ENCODE assay signal across 20 cellular contexts in genomic region chr1:202165942-202166843, GRCh38. TPM values are rescaled to one million over a fixed set of nuclear protein-coding genes. Genes with fewer than 3 reads are reported as not detected.
DNase-seq lines count a peak whose midpoint lies in the region; ATAC-seq, FAIRE-seq and TF ChIP-seq lines count a peak whose summit lies in the region.
"Had no signal": no experiment of that assay in that cellular context is flagged by ENCODE, and none has a peak within 500 bp of the region (broad histone marks: within the 10 kb centered on the region; RNA-seq: fewer than 3 reads in every experiment).

No MANE protein-coding gene starts in this region.

- H3K4me1 ChIP-seq in GM12878 (ENCODE audit: control insufficient read depth, insufficient read depth, low read length), result peaks cover 48% of the 10 kb centered on the region
- H3K4me1 ChIP-seq in neuronal stem cell (ENCODE audit: control insufficient read depth in 2 of 2, insufficient read depth in 1 of 2, low read depth in 1 of 2, low read length in 2 of 2), result peaks cover 13 to 19% of the 10 kb centered on the region in 2 donors

- H2BK15ac ChIP-seq in neuronal stem cell (ENCODE audit: low read length), result peak overlapping the region; percentile 73

- H3K4ac ChIP-seq in neuronal stem cell (ENCODE audit: low read length), result no peak overlapping the region

- H3K23ac ChIP-seq in neuronal stem cell (ENCODE audit: low read depth, low read length, poor library complexity), result peak overlapping the region; percentile 59

- H4K91ac ChIP-seq in neuronal stem cell (ENCODE audit: low read depth, low read length, poor library complexity), result no peak overlapping the region

- no peak for FAIRE-seq in GM12878 (lab: Jason Lieb, UNC)
- FAIRE-seq: colon, endothelial cell of umbilical vein, frontal cortex had no signal

- H3K4me3 ChIP-seq in GM12878 (no peak overlapping the region), neuronal stem cell (ENCODE audit: low read length in 2 of 2) (no peak overlapping the region)
- H3K4me3 ChIP-seq: Peyer's patch, spleen had no signal

- no peaks in the 10 kb centered on the region for H3K36me3 ChIP-seq in KOPT-K1 (ENCODE audit: insufficient read depth, low read length)
- H3K36me3 ChIP-seq in GM12878 (ENCODE audit: control insufficient read depth in 2 of 2, insufficient read depth in 2 of 2, low read length in 1 of 2), result no peaks in the 10 kb centered on the region
- H3K36me3 ChIP-seq in neuronal stem cell (replicated peaks in 1 of 2; ENCODE audit: control insufficient read depth in 2 of 2, insufficient read depth in 2 of 2, low read length in 2 of 2), result no peaks in the 10 kb centered on the region
- H3K36me3 ChIP-seq: Peyer's patch, spleen, upper lobe of left lung had no signal

- no peak for TF ChIP-seq EP300 in GM12878 (IDR thresholded peaks at IDR 0.05; ENCODE audit: borderline replicate concordance in 1 of 2, control insufficient read depth in 1 of 2, low read depth in 2 of 2, low read length in 2 of 2)

- no peak for TF ChIP-seq RAD21 in GM12878 (IDR thresholded peaks at IDR 0.05; ENCODE audit: insufficient read depth, low read depth, low read length)

- TF ChIP-seq POLR2A in GM12878 (IDR thresholded peaks at IDR 0.05; ENCODE audit: low read depth, low read length), result no peak

- H3K9me3 ChIP-seq in KOPT-K1 (ENCODE audit: insufficient read depth, low read length, poor library complexity, severe bottlenecking), result no peaks in the 10 kb centered on the region
- H3K9me3 ChIP-seq in GM12878 (replicated peaks; ENCODE audit: control insufficient read depth, insufficient read depth, low read length), result no peaks in the 10 kb centered on the region
- H3K9me3 ChIP-seq in neuronal stem cell (replicated peaks in 1 of 2; ENCODE audit: control insufficient read depth in 2 of 2, insufficient read depth in 1 of 2, low read depth in 1 of 2, low read length in 2 of 2), result no peaks in the 10 kb centered on the region
- H3K9me3 ChIP-seq: Peyer's patch, spleen, upper lobe of left lung had no signal

- WGBS in GM12878 (ENCODE audit: insufficient coverage, insufficient replicate concordance, low lambda C conversion rate, missing lambda C conversion rate), result 76% methylated on average over 9 of the region's 9 CpGs
- no CpG with 5 or more reads among the region's 9 CpGs for WGBS in neuronal stem cell (ENCODE audit: extremely low coverage in 2 of 2, insufficient read length in 2 of 2, insufficient replicate concordance in 1 of 2), 2 donors

- in situ Hi-C loops in GM12878 (cut with MboI), result no loop called here

- no peak for TF ChIP-seq CTCF in GM12878 (IDR thresholded peaks at IDR 0.05 in 2 of 3, conservative IDR thresholded peaks at IDR 0.05 in 1 of 3; ENCODE audit: control insufficient read depth in 2 of 3, extremely low read depth in 1 of 3, insufficient read depth in 1 of 3, low read depth in 3 of 3, low read length in 3 of 3)

- H3K27ac Mint-ChIP-seq in T-helper 2 cell treated with Interferon-gamma antibody and Interleukin-4, amounts not matched to agents 5 μg/mL and 100 μg/mL, for 36 hours, result peak overlapping the region; percentile 98
- H3K27ac Mint-ChIP-seq: CD14-positive monocyte had no signal

- no peaks in the 10 kb centered on the region for H4K20me1 ChIP-seq in GM12878 (ENCODE audit: control insufficient read depth, insufficient read depth)

- H2BK5ac ChIP-seq in neuronal stem cell (ENCODE audit: low read length), result no peak overlapping the region

- H3K9ac ChIP-seq in GM12878 (ENCODE audit: control insufficient read depth, insufficient read depth, low read length) (no peak overlapping the region), neuronal stem cell (ENCODE audit: low read depth, low read length, poor library complexity) (peak overlapping the region; percentile 30)

- H3K4me1 Mint-ChIP-seq in T-helper 2 cell treated with Interferon-gamma antibody and Interleukin-4, amounts not matched to agents 5 μg/mL and 100 μg/mL, for 36 hours (ENCODE audit: low read depth), result peaks cover 52% of the 10 kb centered on the region

- no peaks in the 10 kb centered on the region for H3K27me3 Mint-ChIP-seq in T-helper 2 cell treated with Interferon-gamma antibody and Interleukin-4, amounts not matched to agents 5 μg/mL and 100 μg/mL, for 36 hours (ENCODE audit: low read depth)

- H3K36me3 Mint-ChIP-seq in T-helper 2 cell treated with Interferon-gamma antibody and Interleukin-4, amounts not matched to agents 5 μg/mL and 100 μg/mL, for 36 hours (ENCODE audit: low read depth), result no peaks in the 10 kb centered on the region
- H3K36me3 Mint-ChIP-seq: CD14-positive monocyte had no signal

- H3K79me2 ChIP-seq in GM12878 (ENCODE audit: control insufficient read depth, insufficient read depth, low read length), result peaks cover 3% of the 10 kb centered on the region

- H3K27ac ChIP-seq in KOPT-K1 (ENCODE audit: low read depth, low read length, poor library complexity, severe bottlenecking) (peak overlapping the region; percentile 99), GM12878 (ENCODE audit: control insufficient read depth, insufficient read depth) (no peak overlapping the region), neuronal stem cell (replicated peaks; ENCODE audit: low read length) (no peak overlapping the region)
- H3K27ac ChIP-seq: upper lobe of left lung had no signal

- H3K4me2 ChIP-seq in GM12878 (ENCODE audit: control insufficient read depth, insufficient read depth) (peak overlapping the region; percentile 71; the same call in 1 of the 2 replicates), neuronal stem cell (ENCODE audit: insufficient read depth, low read length, poor library complexity, severe bottlenecking) (no peak overlapping the region)

- peak overlapping the region; percentile 100 for H3K4me3 Mint-ChIP-seq in T-helper 2 cell treated with Interferon-gamma antibody and Interleukin-4, amounts not matched to agents 5 μg/mL and 100 μg/mL, for 36 hours
- H3K4me3 Mint-ChIP-seq: CD14-positive monocyte had no signal

- H4K8ac ChIP-seq in neuronal stem cell (ENCODE audit: low read depth, low read length), result no peak overlapping the region

- no peaks in the 10 kb centered on the region for H3K79me1 ChIP-seq in neuronal stem cell (ENCODE audit: low read depth, low read length)

- POLR2A ChIA-PET in GM12878 (lab: Charles Lee), result interaction anchor here (0.6 to 1.3 kb wide), 3 partner anchors 12 to 176 kb away, joined by 3 to 5 read pairs (median 3); partner anchors contain the start of gene UBE2T

- H3K9me3 Mint-ChIP-seq in T-helper 2 cell treated with Interferon-gamma antibody and Interleukin-4, amounts not matched to agents 5 μg/mL and 100 μg/mL, for 36 hours, result no peaks in the 10 kb centered on the region
- H3K9me3 Mint-ChIP-seq: CD14-positive monocyte had no signal

- H3K27me3 ChIP-seq in GM12878 (replicated peaks in 1 of 2; ENCODE audit: control insufficient read depth in 2 of 2, insufficient read depth in 2 of 2, low read length in 1 of 2) (no peaks in the 10 kb centered on the region), neuronal stem cell (ENCODE audit: control insufficient read depth in 3 of 3, insufficient read depth in 3 of 3, low read depth in 1 of 3, low read length in 3 of 3) (peaks cover 0 to 63% (median 0%) of the 10 kb centered on the region in 3 experiments)
- H3K27me3 ChIP-seq: Peyer's patch, spleen, upper lobe of left lung had no signal

- no peak for DNase-seq in T-helper 2 cell treated with Interferon-gamma antibody and Interleukin-4, amounts not matched to agents 5 μg/mL and 100 μg/mL, for 36 hours (ENCODE audit: low spot score)
- DNase-seq in T-helper 2 cell (no peak), GM12878 (ENCODE audit: low read depth, low spot score) (no peak), neuronal stem cell (ENCODE audit: low spot score) (no peak), NCI-H1694 (lab: John Stamatoyannopoulos, UW) (no peak), H4 (ENCODE audit: low spot score) (no peak), DMS79 (lab: John Stamatoyannopoulos, UW) (no peak)
- DNase-seq: 8988T, aorta, NCI-H1105, NCI-H82, spleen had no signal

- H2AFZ ChIP-seq in GM12878 (ENCODE audit: control insufficient read depth, low read depth, low read length), result no peak overlapping the region
- no peak overlapping the region for H2AFZ ChIP-seq in neuronal stem cell (ENCODE audit: low read length)

- BruUV-seq in GM12878 (replicated peaks; lab: Mats Ljungman, UMichigan), result no TSS peak

- no peak for ATAC-seq in GM12878

- H3K14ac ChIP-seq in neuronal stem cell (ENCODE audit: low read length), result peak overlapping the region; percentile 41

- H2AK5ac ChIP-seq in neuronal stem cell (ENCODE audit: low read depth, low read length), result peak overlapping the region; percentile 79

- SMC1A ChIA-PET in GM12878 (lab: Charles Lee; ENCODE audit: uncharacterized antibody, unreplicated experiment), result interaction anchor here (0.6 to 2.4 kb wide), 9 partner anchors 11 to 158 kb away, joined by 3 to 21 read pairs (median 3); partner anchors contain the start of gene ELF3

- intact Hi-C loops in GM12878 (cut with micrococcal nuclease; ENCODE audit: unreplicated experiment), result no loop called here

- CTCF ChIA-PET in GM12878 (lab: Yijun Ruan, JAX), result interaction anchor here (1.0 to 9.2 kb wide), 8 partner anchors 8 to 150 kb away, joined by 3 to 171 read pairs (median 9); partner anchors contain the start of gene LGR6

- H2BK120ac ChIP-seq in neuronal stem cell (ENCODE audit: low read depth, low read length), result peak overlapping the region; percentile 43

- H3K18ac ChIP-seq in neuronal stem cell (ENCODE audit: low read length), result peak overlapping the region; percentile 90

- RAD21 ChIA-PET in GM12878 (lab: Charles Lee; ENCODE audit: unreplicated experiment), result interaction anchor here (0.7 to 2.4 kb wide), 6 partner anchors 9 to 164 kb away, joined by 3 to 12 read pairs (median 4); no protein-coding TSS in a partner anchor

- H2BK12ac ChIP-seq in neuronal stem cell (ENCODE audit: low read length), result no peak overlapping the region

RNA-seq across cellular contexts. Expression of gene PTPN7, which starts 5.8 kb away (rescaled TPM):
- 135 and 145 TPM in 2 replicates for total RNA-seq in GM12878 (2013; cell fraction: nucleolus; rRNA removed)
- total RNA-seq in GM12878 (2014; rRNA removed) (95.2 and 111 TPM in 2 replicates), GM12878 (2014; rRNA removed; fragmentation: Illumina TruSeq; extraction: Trizol) (61.6 and 78.5 TPM in 2 replicates), GM12878 (2021) (99.8 and 102 TPM in 2 replicates)
- polyA plus RNA-seq in GM12878 (2011; ENCODE audit: low read depth), result 31.0 TPM
- polyA plus RNA-seq in GM12878 (2011; rRNA removed) (74.3 and 91.0 TPM in 2 replicates), GM12878 (2014; fragmentation: Illumina TruSeq; extraction: Trizol) (73.7 and 102 TPM in 2 replicates), GM12878 (2014; fragmentation: Nextera tagmentation; extraction: Ambion mirVana) (10 to 100 TPM in 1 of 2 experiments, 1 to 10 TPM in 1; 7.9 to 14.2 TPM), GM12878 (2014; rRNA removed) (100 and 102 TPM in 2 replicates), GM12878 (2016; fragmentation: Nextera tagmentation; extraction: Ambion mirVana) (100 to 1,000 TPM; 116 to 117 TPM)
- 168 and 186 TPM in 2 replicates for polyA plus RNA-seq in GM12878 (2011; cell fraction: cytosol; rRNA removed)
- polyA plus RNA-seq in GM12878 (2011; cell fraction: nucleus; rRNA removed), result 173 and 188 TPM in 2 replicates
- 48.5 and 49.9 TPM in 2 replicates for polyA plus RNA-seq in GM12878 (2012)
- polyA minus RNA-seq in GM12878 (2011; rRNA and poly(A)+ RNA removed), result 97.4 and 135 TPM in 2 replicates
- polyA minus RNA-seq in GM12878 (2011; cell fraction: cytosol; rRNA and poly(A)+ RNA removed), result 50.4 and 50.5 TPM in 2 replicates
- polyA minus RNA-seq in GM12878 (2011; cell fraction: nucleus; rRNA and poly(A)+ RNA removed), result 50.2 and 85.1 TPM in 2 replicates
- polyA plus RNA-seq in neuronal stem cell (2013, experiment 1 of 2), result not detected
- not detected for polyA plus RNA-seq in neuronal stem cell (2013, experiment 2 of 2)
- total RNA-seq in H4 (2014; rRNA removed; shearing (Covaris generic)), result 0.12 TPM in 2 replicates
- total RNA-seq: frontal cortex had no signal

RNA-seq across cellular contexts. Expression of gene ARL8A, which starts 21.7 kb away (rescaled TPM):
- total RNA-seq in GM12878 (2013; cell fraction: nucleolus; rRNA removed), result 13.7 and 18.1 TPM in 2 replicates
- total RNA-seq in GM12878 (2014; rRNA removed) (18.8 and 20.7 TPM in 2 replicates), GM12878 (2014; rRNA removed; fragmentation: Illumina TruSeq; extraction: Trizol) (10.3 and 12.0 TPM in 2 replicates), GM12878 (2021) (30.5 and 33.6 TPM in 2 replicates)
- 23.6 TPM for polyA plus RNA-seq in GM12878 (2011; ENCODE audit: low read depth)
- polyA plus RNA-seq in GM12878 (2011; rRNA removed) (49.2 and 49.5 TPM in 2 replicates), GM12878 (2014; fragmentation: Illumina TruSeq; extraction: Trizol) (11.3 and 15.4 TPM in 2 replicates), GM12878 (2014; fragmentation: Nextera tagmentation; extraction: Ambion mirVana) (1 to 10 TPM in 1 of 2 experiments, under 1 TPM in 1; 0.34 to 2.4 TPM), GM12878 (2014; rRNA removed) (22.8 and 25.7 TPM in 2 replicates), GM12878 (2016; fragmentation: Nextera tagmentation; extraction: Ambion mirVana) (10 to 100 TPM; 10.8 to 15.4 TPM)
- 26.9 and 35.2 TPM in 2 replicates for polyA plus RNA-seq in GM12878 (2011; cell fraction: cytosol; rRNA removed)
- 35.2 and 47.4 TPM in 2 replicates for polyA plus RNA-seq in GM12878 (2011; cell fraction: nucleus; rRNA removed)
- 21.0 and 42.5 TPM in 2 replicates for polyA plus RNA-seq in GM12878 (2012)
- polyA minus RNA-seq in GM12878 (2011; rRNA and poly(A)+ RNA removed), result 18.5 and 19.3 TPM in 2 replicates
- polyA minus RNA-seq in GM12878 (2011; cell fraction: cytosol; rRNA and poly(A)+ RNA removed), result 11.0 and 13.8 TPM in 2 replicates
- 8.1 and 10.2 TPM in 2 replicates for polyA minus RNA-seq in GM12878 (2011; cell fraction: nucleus; rRNA and poly(A)+ RNA removed)
- 33.4 TPM for polyA plus RNA-seq in neuronal stem cell (2013, experiment 1 of 2)
- polyA plus RNA-seq in neuronal stem cell (2013, experiment 2 of 2), result 32.1 TPM
- 19.4 and 21.6 TPM in 2 replicates for total RNA-seq in H4 (2014; rRNA removed; shearing (Covaris generic))

RNA-seq across cellular contexts. Expression of gene LGR6, which starts 27.4 kb away (rescaled TPM):
- total RNA-seq in GM12878 (2013; cell fraction: nucleolus; rRNA removed), result 0.13 TPM in 1 of 2 replicates, not detected in the other
- 0.05 TPM in 1 of 2 replicates, not detected in the other for total RNA-seq in GM12878 (2014; rRNA removed)
- not detected in 2 replicates for total RNA-seq in GM12878 (2014; rRNA removed; fragmentation: Illumina TruSeq; extraction: Trizol)
- total RNA-seq in GM12878 (2021), result not detected in 2 replicates
- polyA plus RNA-seq in GM12878 (2011; ENCODE audit: low read depth), result not detected
- polyA plus RNA-seq in GM12878 (2011; rRNA removed), result not detected in 2 replicates
- polyA plus RNA-seq in GM12878 (2011; cell fraction: cytosol; rRNA removed), result 0.01 and 0.05 TPM in 2 replicates
- 0.12 and 0.19 TPM in 2 replicates for polyA plus RNA-seq in GM12878 (2011; cell fraction: nucleus; rRNA removed)
- 0.04 TPM in 1 of 2 replicates, not detected in the other for polyA plus RNA-seq in GM12878 (2012)
- not detected in 2 replicates for polyA plus RNA-seq in GM12878 (2014; fragmentation: Illumina TruSeq; extraction: Trizol)
- polyA plus RNA-seq in GM12878 (2014; fragmentation: Nextera tagmentation; extraction: Ambion mirVana), result not detected
- 0.04 TPM in 1 of 2 replicates, not detected in the other for polyA plus RNA-seq in GM12878 (2014; rRNA removed)
- not detected for polyA plus RNA-seq in GM12878 (2016; fragmentation: Nextera tagmentation; extraction: Ambion mirVana)
- polyA minus RNA-seq in GM12878 (2011; rRNA and poly(A)+ RNA removed), result not detected in 2 replicates
- polyA minus RNA-seq in GM12878 (2011; cell fraction: cytosol; rRNA and poly(A)+ RNA removed), result not detected in 2 replicates
- not detected in 2 replicates for polyA minus RNA-seq in GM12878 (2011; cell fraction: nucleus; rRNA and poly(A)+ RNA removed)
- polyA plus RNA-seq in neuronal stem cell (2013, experiment 1 of 2), result 0.21 TPM
- 0.15 TPM for polyA plus RNA-seq in neuronal stem cell (2013, experiment 2 of 2)
- total RNA-seq in H4 (2014; rRNA removed; shearing (Covaris generic)), result 0.29 TPM in 1 of 2 replicates, not detected in the other
- total RNA-seq: endothelial cell of umbilical vein, pulmonary artery endothelial cell had no signal
- polyA plus RNA-seq: CD14-positive monocyte, endothelial cell of umbilical vein had no signal

RNA-seq across cellular contexts. Expression of gene GPR37L1, which starts 43.5 kb away (rescaled TPM):
- not detected in 2 replicates for total RNA-seq in GM12878 (2013; cell fraction: nucleolus; rRNA removed)
- total RNA-seq in GM12878 (2014; rRNA removed), result under 0.01 TPM in 1 of 2 replicates, not detected in the other
- total RNA-seq in GM12878 (2014; rRNA removed; fragmentation: Illumina TruSeq; extraction: Trizol), result not detected in 2 replicates
- not detected in 2 replicates for total RNA-seq in GM12878 (2021)
- 0.05 TPM for polyA plus RNA-seq in GM12878 (2011; ENCODE audit: low read depth)
- not detected in 2 replicates for polyA plus RNA-seq in GM12878 (2011; rRNA removed)
- polyA plus RNA-seq in GM12878 (2011; cell fraction: cytosol; rRNA removed), result 0.02 TPM in 1 of 2 replicates, not detected in the other
- not detected in 2 replicates for polyA plus RNA-seq in GM12878 (2011; cell fraction: nucleus; rRNA removed)
- 0.06 and 0.14 TPM in 2 replicates for polyA plus RNA-seq in GM12878 (2012)
- not detected in 2 replicates for polyA plus RNA-seq in GM12878 (2014; fragmentation: Illumina TruSeq; extraction: Trizol)
- under 1 TPM; under 0.01 to 0.02 TPM for polyA plus RNA-seq in GM12878 (2014; fragmentation: Nextera tagmentation; extraction: Ambion mirVana)
- 0.01 TPM in 1 of 2 replicates, not detected in the other for polyA plus RNA-seq in GM12878 (2014; rRNA removed)
- polyA plus RNA-seq in GM12878 (2016; fragmentation: Nextera tagmentation; extraction: Ambion mirVana), result under 1 TPM; 0.03 to 0.08 TPM
- not detected in 2 replicates for polyA minus RNA-seq in GM12878 (2011; rRNA and poly(A)+ RNA removed)
- polyA minus RNA-seq in GM12878 (2011; cell fraction: cytosol; rRNA and poly(A)+ RNA removed), result not detected in 2 replicates
- polyA minus RNA-seq in GM12878 (2011; cell fraction: nucleus; rRNA and poly(A)+ RNA removed), result not detected in 2 replicates
- polyA plus RNA-seq in neuronal stem cell (2013, experiment 1 of 2), result 0.06 TPM
- polyA plus RNA-seq in neuronal stem cell (2013, experiment 2 of 2), result 0.08 TPM
- total RNA-seq in H4 (2014; rRNA removed; shearing (Covaris generic)), result 0.02 TPM in 1 of 2 replicates, not detected in the other
- total RNA-seq: endothelial cell of umbilical vein, pulmonary artery endothelial cell, spleen had no signal
- polyA plus RNA-seq: aorta, endothelial cell of umbilical vein had no signal

Comparison
In these comparisons a context has a peak if more than half of its experiments do, and no peak if none do; other contexts are left out.
1. RNA of gene PTPN7, which starts 5.8 kb away (total RNA-seq): 61.6 to 145 TPM in GM12878; 0.12 TPM in H4; every median in the first group is over 10 times any median in the second.